8 cellular contexts compared by ENCODE assay signal in the genomic region with DNA sequence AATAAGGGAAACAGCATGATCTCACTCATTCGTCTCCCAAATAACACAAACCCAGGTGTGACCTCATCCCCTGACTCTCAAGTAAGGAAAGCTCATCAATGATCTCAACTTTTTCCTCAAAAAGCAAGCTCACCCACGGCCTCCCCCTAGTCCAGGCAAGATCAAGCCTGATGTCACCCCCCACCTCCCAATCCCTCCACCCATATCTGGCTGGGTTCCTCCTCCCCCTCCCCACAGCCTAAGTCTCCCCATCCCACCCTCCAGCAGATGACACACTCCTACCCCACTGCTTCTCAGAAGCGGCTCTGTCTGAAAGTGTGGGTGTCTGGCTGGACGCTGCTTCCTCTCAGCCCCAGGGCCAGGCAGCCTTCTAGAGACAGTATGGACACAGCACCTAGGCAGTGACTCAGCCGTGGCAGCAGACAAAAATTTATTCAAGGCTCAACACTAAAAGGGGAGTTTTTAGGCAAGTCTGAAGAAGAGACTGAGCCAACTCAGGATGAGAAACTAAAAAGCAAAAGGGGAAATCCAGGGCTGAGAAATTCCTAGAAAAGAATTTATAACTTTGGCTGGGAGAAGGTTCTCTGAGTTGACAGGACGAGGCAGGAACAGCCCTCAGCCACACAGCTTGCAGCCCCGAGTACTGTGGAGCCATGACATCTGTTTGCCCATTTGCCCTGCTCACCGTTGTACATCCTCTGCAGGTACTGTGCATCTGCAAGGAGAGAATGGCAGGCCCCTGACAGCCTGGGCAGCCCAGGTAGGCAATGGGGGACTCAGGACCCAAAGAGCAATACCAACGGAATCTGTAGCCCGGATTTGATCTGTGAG.
DNase-seq lines count a peak whose midpoint lies in the region; ATAC-seq and TF ChIP-seq lines count a peak whose summit lies in the region.

No MANE protein-coding gene starts in this region.

- no peaks in the 10 kb centered on the region for H3K9me3 Mint-ChIP-seq in WTC11

- ATAC-seq in GM21723 (IDR thresholded peaks at IDR 0.05; ENCODE audit: unreplicated experiment) (peak; percentile 51), WTC11 (no peak), esophagus mucosa (peak; percentile 48)

- H3K4me3 Mint-ChIP-seq in WTC11: no peak overlapping the region

- CTCF ChIA-PET in WTC11 (lab: Charles Lee): interaction anchor here (0.9 kb wide), 1 partner anchor 23 kb away, joined by 3 read pairs; no protein-coding TSS in a partner anchor

- TF ChIP-seq CTCF in WTC11 (IDR thresholded peaks at IDR 0.05): no peak

- no peaks in the 10 kb centered on the region; the same call in 1 of the 2 replicates for H3K27me3 Mint-ChIP-seq in WTC11 (ENCODE audit: low read depth)

- DNase-seq in WTC11 (ENCODE audit: low spot score) (no peak), germinal center (ENCODE audit: low spot score) (no peak), NCI-H526 (lab: John Stamatoyannopoulos, UW) (no peak), NCI-H1436 treated with DMSO at 0.1 percent for 48 hours (lab: John Stamatoyannopoulos, UW) (no peak)
- DNase-seq in stimulated activated CD8-positive, alpha-beta memory T cell treated with anti-CD3 and anti-CD28 coated beads, Interleukin-4, amount 100 ng/mL, for 24 hours (ENCODE audit: low read depth): peak; percentile 52
- DNase-seq in NK-92 treated with Interleukin-12 subunit alpha and Interleukin-12 subunit beta, amount 100 ng/mL, for 24 hours (lab: John Stamatoyannopoulos, UW): no peak

- POLR2A ChIA-PET in WTC11 (lab: Charles Lee): no interaction called here

- H3K27ac Mint-ChIP-seq in WTC11: 0 out of 2 replicates have a peak overlapping the region, but pooled peaks have one; percentile 10

- H3K4me1 Mint-ChIP-seq in WTC11: peaks cover 7% of the 10 kb centered on the region; the same call in 1 of the 2 replicates

- H3K36me3 Mint-ChIP-seq in WTC11: no peaks in the 10 kb centered on the region

TF ChIP-seq in WTC11, 78 proteins besides CTCF, POLR2A, EP300 and RAD21:
- TF ChIP-seq, protein P1, sequence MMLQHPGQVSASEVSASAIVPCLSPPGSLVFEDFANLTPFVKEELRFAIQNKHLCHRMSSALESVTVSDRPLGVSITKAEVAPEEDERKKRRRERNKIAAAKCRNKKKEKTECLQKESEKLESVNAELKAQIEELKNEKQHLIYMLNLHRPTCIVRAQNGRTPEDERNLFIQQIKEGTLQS (CRISPR knock-in tag; conservative IDR thresholded peaks at IDR 0.05): no peak
